1 cellular context compared by ENCODE assay signal in genomic region chr19:6811378-6811777, GRCh38.
TF ChIP-seq lines count a peak whose summit lies in the region.

No MANE protein-coding gene starts in this region.

TF ChIP-seq in K562, 482 proteins besides CTCF, POLR2A, EP300 and RAD21:
- TF ChIP-seq CTCFL (IDR thresholded peaks at IDR 0.05; ENCODE audit: borderline replicate concordance, insufficient read depth, low read depth, low read length, poor library complexity, severe bottlenecking) = no peak
- no peak for TF ChIP-seq ZNF764 (CRISPR knock-in tag; IDR thresholded peaks at IDR 0.05; ENCODE audit: low read depth)
- TF ChIP-seq ZNF75A (CRISPR knock-in tag; IDR thresholded peaks at IDR 0.05) = no peak
- TF ChIP-seq POLR2AphosphoS5 (IDR thresholded peaks at IDR 0.05; ENCODE audit: control insufficient read depth, insufficient read depth, low read depth, low read length) = no peak
- no peak for TF ChIP-seq MYC (IDR thresholded peaks at IDR 0.05; ENCODE audit: low read depth, low read length)
- no peak for TF ChIP-seq MYC (CRISPR knock-in tag; IDR thresholded peaks at IDR 0.05; ENCODE audit: borderline replicate concordance, low read depth)
- TF ChIP-seq FOXA3 (CRISPR knock-in tag; conservative IDR thresholded peaks at IDR 0.05 in 1 of 2, IDR thresholded peaks at IDR 0.05 in 1 of 2) = no peak
- TF ChIP-seq SPI1 (IDR thresholded peaks at IDR 0.05; ENCODE audit: borderline replicate concordance, low read depth, low read length) = no peak
- no peak for TF ChIP-seq ZNF316 (IDR thresholded peaks at IDR 0.05)
- no peak for TF ChIP-seq POLR2AphosphoS2 (IDR thresholded peaks at IDR 0.05; ENCODE audit: low read length)
- no peak for TF ChIP-seq EHMT2 (IDR thresholded peaks at IDR 0.05)
- TF ChIP-seq MXD1 (CRISPR knock-in tag; IDR thresholded peaks at IDR 0.05; ENCODE audit: borderline replicate concordance, poor library complexity, severe bottlenecking) = no peak
- TF ChIP-seq BRD4 (IDR thresholded peaks at IDR 0.05) = no peak
- no peak for TF ChIP-seq ETS2 (tag; IDR thresholded peaks at IDR 0.05; ENCODE audit: borderline replicate concordance, poor library complexity, severe bottlenecking)
- no peak for TF ChIP-seq RNF2 (IDR thresholded peaks at IDR 0.05)
- no peak for TF ChIP-seq KLF1 (tag; IDR thresholded peaks at IDR 0.05)
- no peak for TF ChIP-seq E2F3 (CRISPR knock-in tag; IDR thresholded peaks at IDR 0.05)
- TF ChIP-seq TBP (optimal IDR thresholded peaks at IDR 0.05; ENCODE audit: low read depth, low read length) = no peak
- no peak for TF ChIP-seq PHF20 (IDR thresholded peaks at IDR 0.05; ENCODE audit: partially characterized antibody)
- TF ChIP-seq NUFIP1 (IDR thresholded peaks at IDR 0.05; ENCODE audit: partially characterized antibody) = no peak
